In genomic region chr10:103648951-103649532, GRCh38 we compare ENCODE assay signal across 15 cellular contexts.
DNase-seq lines count a peak whose midpoint lies in the region; ATAC-seq and TF ChIP-seq lines count a peak whose summit lies in the region.
"Had no signal": no experiment of that assay in that cellular context is flagged by ENCODE, and none has a peak within 500 bp of the region (broad histone marks: within the 10 kb centered on the region; RNA-seq: fewer than 3 reads in every experiment).

No MANE protein-coding gene starts in this region.

- ATAC-seq in body of pancreas = peak; percentile 34
- peak; percentile 14 for ATAC-seq in left ventricle myocardium superior
- no peak for ATAC-seq in GM18505 (IDR thresholded peaks at IDR 0.05; ENCODE audit: unreplicated experiment)
- no peak for ATAC-seq in GM21529 (IDR thresholded peaks at IDR 0.05; ENCODE audit: unreplicated experiment)
- no peak for ATAC-seq in T-cell (replicated peaks in 1 of 4)
- ATAC-seq: K562; mucosa of descending colon; stimulated activated naive B cell treated with anti-CD40 and anti-IgM and Interleukin-4, amounts not matched to agents 10 μg/mL and 1 μg/mL and 100 μg/mL, for 72 hours had no signal

- H3K4me3 ChIP-seq in body of pancreas (no peak overlapping the region), sigmoid colon (no peak overlapping the region)
- H3K4me3 ChIP-seq: K562, mucosa of descending colon had no signal

- peaks cover 0 to 7% (median 0%) of the 10 kb centered on the region in 3 donors for H3K4me1 Mint-ChIP-seq in T-cell

- TF ChIP-seq EP300 in sigmoid colon (IDR thresholded peaks at IDR 0.05) = no peak

- peak overlapping the region in 1 of 4 donors; percentile 20 for H3K27ac ChIP-seq in body of pancreas
- H3K27ac ChIP-seq in sigmoid colon = peak overlapping the region; percentile 58 to 78 (median 69)
- H3K27ac ChIP-seq: VCaP had no signal

- H3K9me3 Mint-ChIP-seq in T-cell = no peaks in the 10 kb centered on the region
- H3K9me3 Mint-ChIP-seq: dendritic cell treated with granulocyte-macrophage colony-stimulating factor and Interleukin-4, amounts not matched to agents 40 ng/mL and 50 ng/mL, for 4 days; stimulated activated naive B cell treated with anti-CD40 and anti-IgM and Interleukin-4, amounts not matched to agents 10 μg/mL and 1 μg/mL and 100 μg/mL, for 72 hours had no signal

- H3K27me3 Mint-ChIP-seq in T-cell = no peaks in the 10 kb centered on the region
- H3K27me3 Mint-ChIP-seq: stimulated activated naive B cell treated with anti-CD40 and anti-IgM and Interleukin-4, amounts not matched to agents 10 μg/mL and 1 μg/mL and 100 μg/mL, for 72 hours had no signal

- no peak overlapping the region for H3K4me3 Mint-ChIP-seq in T-cell
- H3K4me3 Mint-ChIP-seq: dendritic cell treated with granulocyte-macrophage colony-stimulating factor and Interleukin-4, amounts not matched to agents 40 ng/mL and 50 ng/mL, for 4 days; stimulated activated naive B cell treated with anti-CD40 and anti-IgM and Interleukin-4, amounts not matched to agents 10 μg/mL and 1 μg/mL and 100 μg/mL, for 72 hours had no signal

- no peaks in the 10 kb centered on the region for H3K27me3 ChIP-seq in body of pancreas
- no peaks in the 10 kb centered on the region for H3K27me3 ChIP-seq in sigmoid colon

- no peak overlapping the region for H3K27ac Mint-ChIP-seq in T-cell
- H3K27ac Mint-ChIP-seq: dendritic cell treated with granulocyte-macrophage colony-stimulating factor and Interleukin-4, amounts not matched to agents 40 ng/mL and 50 ng/mL, for 4 days; stimulated activated naive B cell treated with anti-CD40 and anti-IgM and Interleukin-4, amounts not matched to agents 10 μg/mL and 1 μg/mL and 100 μg/mL, for 72 hours had no signal

- TF ChIP-seq CTCF in body of pancreas (IDR thresholded peaks at IDR 0.05) (no peak), sigmoid colon (IDR thresholded peaks at IDR 0.05) (no peak)

- no peaks in the 10 kb centered on the region for H3K36me3 Mint-ChIP-seq in T-cell

- H3K9me3 ChIP-seq in body of pancreas (no peaks in the 10 kb centered on the region), sigmoid colon (no peaks in the 10 kb centered on the region)
- H3K9me3 ChIP-seq: mucosa of descending colon had no signal

- TF ChIP-seq POLR2A in body of pancreas (IDR thresholded peaks at IDR 0.05) (no peak), sigmoid colon (IDR thresholded peaks at IDR 0.05) (no peak), GM18505 (IDR thresholded peaks at IDR 0.05; ENCODE audit: borderline replicate concordance, extremely low read depth, insufficient read depth, insufficient read length) (no peak)

- DNase-seq in EH (ENCODE audit: low read depth) (peak; percentile 76), body of pancreas (peak in 2 of 4 donors; percentile 39 to 49), left ventricle myocardium superior (peak; percentile 55), sigmoid colon (peak; percentile 78), NCI-H2171 (lab: John Stamatoyannopoulos, UW) (no peak), T-cell (no peak)
- DNase-seq: GDM1; NCI-H2171 treated with DMSO at 0.1 percent for 48 hours; stimulated activated naive B cell treated with anti-CD40 and anti-IgM and Interleukin-4, amounts not matched to agents 10 μg/mL and 1 μg/mL and 100 μg/mL, for 72 hours had no signal

- H3K4me1 ChIP-seq in body of pancreas (peaks cover 6% of the 10 kb centered on the region), sigmoid colon (peaks cover 0 to 94% (median 86%) of the 10 kb centered on the region in 4 donors)

- WGBS in body of pancreas, 2 donors = 58% methylated on average over 9 to 11 of the region's 11 CpGs
- 73 to 85% methylated on average over 11 of the region's 11 CpGs for WGBS in sigmoid colon, 2 donors

- H3K36me3 ChIP-seq in body of pancreas (replicated peaks in 1 of 2; ENCODE audit: insufficient read depth in 1 of 2, low read depth in 2 of 2) = no peaks in the 10 kb centered on the region
- H3K36me3 ChIP-seq in sigmoid colon = peaks cover 0 to 17% (median 5%) of the 10 kb centered on the region in 4 donors

- intact Hi-C loops in body of pancreas (cut with DNase I) (no loop called here), left ventricle myocardium superior (cut with micrococcal nuclease) (no loop called here), sigmoid colon (cut with DNase I) (no loop called here)

- CTCF ChIA-PET in T-cell (lab: Charles Lee) = interaction anchor here in 1 of 2 donors (0.6 kb wide), 1 partner anchor 458 kb away, joined by 3 read pairs; no protein-coding TSS in a partner anchor

- POLR2A ChIA-PET in T-cell (lab: Charles Lee) = interaction anchor here in 1 of 2 donors (0.6 kb wide), 1 partner anchor 9 kb away, joined by 3 read pairs; no protein-coding TSS in a partner anchor

Comparison
In these comparisons a context has a peak if more than half of its experiments do, and no peak if none do; other contexts are left out.
1. DNase-seq: peak in EH (single experiment), left ventricle myocardium superior (single experiment) and sigmoid colon (single experiment); none in NCI-H2171 (single experiment) and T-cell (0 of 34).
2. ATAC-seq: peak in body of pancreas (single experiment) and left ventricle myocardium superior (single experiment); none in GM18505 (single experiment), GM21529 (single experiment) and T-cell (0 of 4).